Comparison of ENCODE assay signal across 1 cellular context in the genomic region with DNA sequence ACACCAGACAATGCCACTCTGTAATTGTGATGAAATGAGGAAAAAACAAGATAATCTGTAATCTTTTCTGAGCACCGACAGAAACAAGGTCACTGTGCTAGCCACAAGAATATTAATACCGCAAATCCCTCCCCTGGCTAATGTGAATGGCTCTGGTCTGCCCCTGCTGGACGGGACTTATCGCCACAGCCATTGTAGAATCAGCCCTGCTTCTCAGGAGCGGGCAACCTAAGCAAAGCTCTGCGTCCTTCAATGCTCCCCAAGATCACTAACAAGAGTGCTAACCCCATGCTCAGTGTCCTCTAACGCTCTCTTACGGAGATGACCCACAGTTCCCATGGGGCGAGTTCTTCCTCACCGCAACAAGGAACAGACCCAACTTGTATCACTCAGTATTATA.
TF ChIP-seq lines count a peak whose summit lies in the region.

No MANE protein-coding gene starts in this region.

TF ChIP-seq in GM23338, 12 proteins besides CTCF, POLR2A, EP300 and RAD21 (continued from another document):
- TF ChIP-seq, protein P1, sequence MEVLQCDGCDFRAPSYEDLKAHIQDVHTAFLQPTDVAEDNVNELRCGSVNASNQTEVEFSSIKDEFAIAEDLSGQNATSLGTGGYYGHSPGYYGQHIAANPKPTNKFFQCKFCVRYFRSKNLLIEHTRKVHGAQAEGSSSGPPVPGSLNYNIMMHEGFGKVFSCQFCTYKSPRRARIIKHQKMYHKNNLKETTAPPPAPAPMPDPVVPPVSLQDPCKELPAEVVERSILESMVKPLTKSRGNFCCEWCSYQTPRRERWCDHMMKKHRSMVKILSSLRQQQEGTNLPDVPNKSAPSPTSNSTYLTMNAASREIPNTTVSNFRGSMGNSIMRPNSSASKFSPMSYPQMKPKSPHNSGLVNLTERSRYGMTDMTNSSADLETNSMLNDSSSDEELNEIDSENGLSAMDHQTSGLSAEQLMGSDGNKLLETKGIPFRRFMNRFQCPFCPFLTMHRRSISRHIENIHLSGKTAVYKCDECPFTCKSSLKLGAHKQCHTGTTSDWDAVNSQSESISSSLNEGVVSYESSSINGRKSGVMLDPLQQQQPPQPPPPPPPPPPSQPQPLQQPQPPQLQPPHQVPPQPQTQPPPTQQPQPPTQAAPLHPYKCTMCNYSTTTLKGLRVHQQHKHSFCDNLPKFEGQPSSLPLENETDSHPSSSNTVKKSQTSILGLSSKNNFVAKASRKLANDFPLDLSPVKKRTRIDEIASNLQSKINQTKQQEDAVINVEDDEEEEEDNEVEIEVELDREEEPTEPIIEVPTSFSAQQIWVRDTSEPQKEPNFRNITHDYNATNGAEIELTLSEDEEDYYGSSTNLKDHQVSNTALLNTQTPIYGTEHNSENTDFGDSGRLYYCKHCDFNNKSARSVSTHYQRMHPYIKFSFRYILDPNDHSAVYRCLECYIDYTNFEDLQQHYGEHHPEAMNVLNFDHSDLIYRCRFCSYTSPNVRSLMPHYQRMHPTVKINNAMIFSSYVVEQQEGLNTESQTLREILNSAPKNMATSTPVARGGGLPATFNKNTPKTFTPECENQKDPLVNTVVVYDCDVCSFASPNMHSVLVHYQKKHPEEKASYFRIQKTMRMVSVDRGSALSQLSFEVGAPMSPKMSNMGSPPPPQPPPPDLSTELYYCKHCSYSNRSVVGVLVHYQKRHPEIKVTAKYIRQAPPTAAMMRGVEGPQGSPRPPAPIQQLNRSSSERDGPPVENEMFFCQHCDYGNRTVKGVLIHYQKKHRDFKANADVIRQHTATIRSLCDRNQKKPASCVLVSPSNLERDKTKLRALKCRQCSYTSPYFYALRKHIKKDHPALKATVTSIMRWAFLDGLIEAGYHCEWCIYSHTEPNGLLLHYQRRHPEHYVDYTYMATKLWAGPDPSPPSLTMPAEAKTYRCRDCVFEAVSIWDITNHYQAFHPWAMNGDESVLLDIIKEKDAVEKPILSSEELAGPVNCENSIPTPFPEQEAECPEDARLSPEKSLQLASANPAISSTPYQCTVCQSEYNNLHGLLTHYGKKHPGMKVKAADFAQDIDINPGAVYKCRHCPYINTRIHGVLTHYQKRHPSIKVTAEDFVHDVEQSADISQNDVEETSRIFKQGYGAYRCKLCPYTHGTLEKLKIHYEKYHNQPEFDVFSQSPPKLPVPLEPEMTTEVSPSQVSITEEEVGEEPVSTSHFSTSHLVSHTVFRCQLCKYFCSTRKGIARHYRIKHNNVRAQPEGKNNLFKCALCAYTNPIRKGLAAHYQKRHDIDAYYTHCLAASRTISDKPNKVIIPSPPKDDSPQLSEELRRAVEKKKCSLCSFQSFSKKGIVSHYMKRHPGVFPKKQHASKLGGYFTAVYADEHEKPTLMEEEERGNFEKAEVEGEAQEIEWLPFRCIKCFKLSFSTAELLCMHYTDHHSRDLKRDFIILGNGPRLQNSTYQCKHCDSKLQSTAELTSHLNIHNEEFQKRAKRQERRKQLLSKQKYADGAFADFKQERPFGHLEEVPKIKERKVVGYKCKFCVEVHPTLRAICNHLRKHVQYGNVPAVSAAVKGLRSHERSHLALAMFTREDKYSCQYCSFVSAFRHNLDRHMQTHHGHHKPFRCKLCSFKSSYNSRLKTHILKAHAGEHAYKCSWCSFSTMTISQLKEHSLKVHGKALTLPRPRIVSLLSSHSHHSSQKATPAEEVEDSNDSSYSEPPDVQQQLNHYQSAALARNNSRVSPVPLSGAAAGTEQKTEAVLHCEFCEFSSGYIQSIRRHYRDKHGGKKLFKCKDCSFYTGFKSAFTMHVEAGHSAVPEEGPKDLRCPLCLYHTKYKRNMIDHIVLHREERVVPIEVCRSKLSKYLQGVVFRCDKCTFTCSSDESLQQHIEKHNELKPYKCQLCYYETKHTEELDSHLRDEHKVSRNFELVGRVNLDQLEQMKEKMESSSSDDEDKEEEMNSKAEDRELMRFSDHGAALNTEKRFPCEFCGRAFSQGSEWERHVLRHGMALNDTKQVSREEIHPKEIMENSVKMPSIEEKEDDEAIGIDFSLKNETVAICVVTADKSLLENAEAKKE (CRISPR knock-in tag; IDR thresholded peaks at IDR 0.05) = no peak
- TF ChIP-seq REST (IDR thresholded peaks at IDR 0.05; ENCODE audit: unreplicated experiment) (no peak), EZH2 (IDR thresholded peaks at IDR 0.05; ENCODE audit: low read depth, unreplicated experiment) (no peak), NANOG (IDR thresholded peaks at IDR 0.05; ENCODE audit: borderline replicate concordance) (no peak), ZNF114 (CRISPR knock-in tag; IDR thresholded peaks at IDR 0.05) (no peak), EZH2phosphoT487 (IDR thresholded peaks at IDR 0.05; ENCODE audit: unreplicated experiment) (no peak), CREB1 (CRISPR knock-in tag; IDR thresholded peaks at IDR 0.05; ENCODE audit: low read depth) (no peak), ETS1 (IDR thresholded peaks at IDR 0.05) (no peak), ZNF331 (CRISPR knock-in tag; IDR thresholded peaks at IDR 0.05; ENCODE audit: low read depth) (no peak), JUNB (IDR thresholded peaks at IDR 0.05; ENCODE audit: unreplicated experiment) (no peak), STAT1 (IDR thresholded peaks at IDR 0.05; ENCODE audit: unreplicated experiment) (no peak)
